1 cellular context compared by ENCODE assay signal in genomic region chr1:202888204-202888506, GRCh38.
TF ChIP-seq lines count a peak whose summit lies in the region.

No MANE protein-coding gene starts in this region.

TF ChIP-seq in HepG2, 621 proteins besides CTCF, POLR2A, EP300 and RAD21 (continued from another document):
- TF ChIP-seq CSRNP1 (CRISPR knock-in tag; IDR thresholded peaks at IDR 0.05) (0 out of 2 replicates have a peak, but pooled peaks have one; percentile 15), ELF4 (CRISPR knock-in tag; IDR thresholded peaks at IDR 0.05; ENCODE audit: borderline replicate concordance) (peak; percentile 14; the same call in 1 of the 2 replicates), GTF2F1 (IDR thresholded peaks at IDR 0.05; ENCODE audit: low read length) (no peak), RFXAP (CRISPR knock-in tag; IDR thresholded peaks at IDR 0.05; ENCODE audit: borderline replicate concordance) (no peak), XBP1 (CRISPR knock-in tag; IDR thresholded peaks at IDR 0.05) (no peak), ZNF251 (CRISPR knock-in tag; IDR thresholded peaks at IDR 0.05) (no peak), ZNF607 (CRISPR knock-in tag; IDR thresholded peaks at IDR 0.05; ENCODE audit: borderline replicate concordance) (no peak), ZNF512 (CRISPR knock-in tag; IDR thresholded peaks at IDR 0.05) (no peak), MEIS2 (CRISPR knock-in tag; IDR thresholded peaks at IDR 0.05) (no peak)
